In the genomic region with DNA sequence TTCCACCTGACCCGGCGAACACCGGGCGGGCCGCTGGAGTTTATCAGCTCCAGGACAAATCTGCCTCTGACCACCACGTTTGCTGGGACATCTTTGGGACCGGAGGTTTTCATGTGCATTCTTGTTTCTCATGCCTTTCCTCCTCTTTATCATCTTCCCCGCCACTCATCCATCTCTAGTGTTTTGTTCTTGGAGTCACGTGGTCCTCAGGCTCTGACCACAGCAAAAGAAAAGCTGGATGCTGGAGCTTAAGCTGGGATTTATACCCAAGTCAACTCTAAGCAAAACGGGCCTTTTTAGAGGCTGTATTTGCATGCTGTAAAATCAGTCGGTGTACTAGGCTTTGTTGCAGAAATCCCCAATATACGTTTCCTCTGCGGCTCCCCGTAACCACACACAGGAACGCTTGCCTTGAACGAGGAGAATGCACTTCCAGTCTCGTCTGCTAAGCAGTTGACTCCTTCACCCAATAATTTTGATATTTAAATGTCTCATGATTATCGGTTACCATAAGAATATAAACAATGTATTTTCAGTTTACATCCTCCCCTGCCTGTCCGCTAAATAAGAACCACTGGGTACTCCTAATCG, we compare ENCODE assay signal across 8 cellular contexts. TPM values are rescaled to one million over a fixed set of nuclear protein-coding genes. Genes with fewer than 3 reads are reported as not detected.
DNase-seq lines count a peak whose midpoint lies in the region; ATAC-seq, FAIRE-seq and TF ChIP-seq lines count a peak whose summit lies in the region.

No MANE protein-coding gene starts in this region.

- DNase-seq in Ammon's horn (ENCODE audit: low spot score) (peak; percentile 39), MV-4-11 (lab: John Stamatoyannopoulos, UW) (peak; percentile 32), fibroblast of the aortic adventitia (ENCODE audit: low read depth) (peak; percentile 23), neuronal stem cell (ENCODE audit: low spot score) (peak; percentile 57), urothelium cell line (ENCODE audit: low spot score) (no peak)
- peak; percentile 32 for DNase-seq in activated CD4-positive, alpha-beta T cell treated with anti-CD3 and anti-CD28 coated beads, Interleukin-2, amount 50 U/mL, for 1 hour

- peaks cover 14% of the 10 kb centered on the region for H3K79me1 ChIP-seq in neuronal stem cell (ENCODE audit: low read depth, low read length)

- no peak overlapping the region for H4K91ac ChIP-seq in neuronal stem cell (ENCODE audit: low read depth, low read length, poor library complexity)

- TF ChIP-seq CTCF in fibroblast of the aortic adventitia (IDR thresholded peaks at IDR 0.05; ENCODE audit: insufficient read depth, low read length), result no peak

- peak overlapping the region; percentile 64 for H3K27ac ChIP-seq in neuronal stem cell (replicated peaks; ENCODE audit: low read length)

- no peak for FAIRE-seq in urothelium cell line (lab: Jason Lieb, UNC)

- peak overlapping the region; percentile 92 for H3K4me3 ChIP-seq in fibroblast of the aortic adventitia (ENCODE audit: low read depth, low read length)
- H3K4me3 ChIP-seq in neuronal stem cell (ENCODE audit: low read length in 2 of 2), result peak overlapping the region; percentile 90 to 99

- peak; percentile 10 for ATAC-seq in GM18907 (IDR thresholded peaks at IDR 0.05; ENCODE audit: unreplicated experiment)
- ATAC-seq in HG03108 (IDR thresholded peaks at IDR 0.05; ENCODE audit: unreplicated experiment), result no peak

- H2BK12ac ChIP-seq in neuronal stem cell (ENCODE audit: low read length), result no peak overlapping the region

- H3K9ac ChIP-seq in neuronal stem cell (ENCODE audit: low read depth, low read length, poor library complexity), result peak overlapping the region; percentile 78

- no peak overlapping the region for H2BK120ac ChIP-seq in neuronal stem cell (ENCODE audit: low read depth, low read length)

- no CpG with 5 or more reads among the region's 20 CpGs for WGBS in neuronal stem cell (ENCODE audit: extremely low coverage in 2 of 2, insufficient read length in 2 of 2, insufficient replicate concordance in 1 of 2), 2 donors

- no peak overlapping the region for H3K18ac ChIP-seq in neuronal stem cell (ENCODE audit: low read length)

- H2BK15ac ChIP-seq in neuronal stem cell (ENCODE audit: low read length), result no peak overlapping the region

- H2BK5ac ChIP-seq in neuronal stem cell (ENCODE audit: low read length), result peak overlapping the region; percentile 93

- peak overlapping the region; percentile 5 for H3K23ac ChIP-seq in neuronal stem cell (ENCODE audit: low read depth, low read length, poor library complexity)

- no peak overlapping the region for H4K8ac ChIP-seq in neuronal stem cell (ENCODE audit: low read depth, low read length)

- peak overlapping the region; percentile 76 for H3K4me2 ChIP-seq in neuronal stem cell (ENCODE audit: insufficient read depth, low read length, poor library complexity, severe bottlenecking)

- peaks cover 39 to 65% of the 10 kb centered on the region in 2 donors for H3K36me3 ChIP-seq in neuronal stem cell (replicated peaks in 1 of 2; ENCODE audit: control insufficient read depth in 2 of 2, insufficient read depth in 2 of 2, low read length in 2 of 2)

- no peaks in the 10 kb centered on the region for H3K9me3 ChIP-seq in neuronal stem cell (replicated peaks in 1 of 2; ENCODE audit: control insufficient read depth in 2 of 2, insufficient read depth in 1 of 2, low read depth in 1 of 2, low read length in 2 of 2)

- H3K27me3 ChIP-seq in neuronal stem cell (ENCODE audit: control insufficient read depth in 3 of 3, insufficient read depth in 3 of 3, low read depth in 1 of 3, low read length in 3 of 3), result no peaks in the 10 kb centered on the region

- H2AK5ac ChIP-seq in neuronal stem cell (ENCODE audit: low read depth, low read length), result no peak overlapping the region

- H3K14ac ChIP-seq in neuronal stem cell (ENCODE audit: low read length), result no peak overlapping the region

- peaks cover 5 to 7% of the 10 kb centered on the region in 2 donors for H3K4me1 ChIP-seq in neuronal stem cell (ENCODE audit: control insufficient read depth in 2 of 2, insufficient read depth in 1 of 2, low read depth in 1 of 2, low read length in 2 of 2)

- peak overlapping the region; percentile 90 for H2AFZ ChIP-seq in neuronal stem cell (ENCODE audit: low read length)

- H3K4ac ChIP-seq in neuronal stem cell (ENCODE audit: low read length), result no peak overlapping the region

RNA-seq across cellular contexts. Expression of a gene that starts 0.6 kb away (rescaled TPM):
- 30.9 and 39.0 TPM in 2 replicates for total RNA-seq in fibroblast of the aortic adventitia (ENCODE audit: low replicate concordance)
- 149 TPM for polyA plus RNA-seq in neuronal stem cell (2013, experiment 1 of 2)
- 147 TPM for polyA plus RNA-seq in neuronal stem cell (2013, experiment 2 of 2)

RNA-seq across cellular contexts. Expression of a gene that starts 0.9 kb away (rescaled TPM):
- total RNA-seq in fibroblast of the aortic adventitia (ENCODE audit: low replicate concordance), result 3.8 and 47.9 TPM in 2 replicates
- polyA plus RNA-seq in neuronal stem cell (2013, experiment 1 of 2), result 54.5 TPM
- polyA plus RNA-seq in neuronal stem cell (2013, experiment 2 of 2), result 56.1 TPM
